Comparison of ENCODE assay signal across 19 cellular contexts in the genomic region with DNA sequence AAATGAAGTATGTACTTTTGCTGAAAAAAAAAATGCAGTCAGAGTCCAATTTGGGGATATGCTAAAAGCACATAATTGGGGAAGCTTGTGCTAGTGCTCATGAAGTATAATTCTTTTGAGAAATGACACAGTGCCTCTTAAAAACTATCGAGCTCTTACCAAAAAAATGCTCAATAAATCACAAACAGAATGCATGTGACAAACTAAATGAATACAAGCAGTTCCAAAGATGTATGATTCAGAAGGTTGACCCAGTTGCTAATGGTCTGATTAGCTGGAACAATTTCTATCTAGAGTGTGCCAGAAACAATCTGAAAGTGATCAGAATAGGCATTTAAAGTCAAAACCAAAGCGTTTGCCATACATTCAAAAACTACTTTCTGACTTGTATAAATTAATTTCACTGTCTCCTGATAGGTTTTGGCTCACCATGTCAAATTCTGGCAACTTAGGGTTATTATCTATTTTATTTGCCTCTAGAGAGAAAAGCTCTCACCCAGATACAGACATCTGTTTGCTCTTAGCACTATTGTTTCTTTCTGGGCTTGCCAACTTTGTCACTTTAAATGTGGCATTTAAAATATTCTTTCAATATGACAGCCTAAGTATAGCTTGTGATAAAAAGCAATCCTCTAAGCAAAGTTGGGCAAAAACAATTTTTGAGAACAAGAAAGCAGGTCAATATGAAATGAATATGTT.
A peak's percentile ranks its signal among the peaks of the same experiment; 100 is the strongest.
DNase-seq lines count a peak whose midpoint lies in the region; ATAC-seq and TF ChIP-seq lines count a peak whose summit lies in the region.
"Had no signal": no experiment of that assay in that cellular context is flagged by ENCODE, and none has a peak within 500 bp of the region (broad histone marks: within the 10 kb centered on the region; RNA-seq: fewer than 3 reads in every experiment).

No MANE protein-coding gene starts in this region.

- intact Hi-C loops in activated naive CD4-positive, alpha-beta T cell treated with anti-CD3 and anti-CD28 coated beads for 36 hours (cut with micrococcal nuclease), result loop anchor here (2.0 kb wide), 1 partner anchor 51 kb away; no protein-coding TSS in a partner anchor

- CTCF ChIA-PET in activated naive CD4-positive, alpha-beta T cell treated with anti-CD3 and anti-CD28 coated beads for 36 hours (lab: Charles Lee), result interaction anchor here (0.7 to 1.0 kb wide), 2 partner anchors 121 to 619 kb away, joined by 3 read pairs; no protein-coding TSS in a partner anchor
- CTCF ChIA-PET in HEK293T (lab: Yijun Ruan, JAX), result no interaction called here

- POLR2A ChIA-PET in HEK293T (lab: Yijun Ruan, JAX), result no interaction called here

- H3K27ac Mint-ChIP-seq in effector memory CD8-positive, alpha-beta T cell, result no peak overlapping the region
- no peak overlapping the region for H3K27ac Mint-ChIP-seq in activated naive CD4-positive, alpha-beta T cell treated with anti-CD3 and anti-CD28 coated beads for 36 hours
- H3K27ac Mint-ChIP-seq: activated CD4-positive, alpha-beta T cell treated with anti-CD3 and anti-CD28 coated beads, Interleukin-2, amount 10 ng/mL, durations not matched to agents 24 days and 14 days had no signal

- no peaks in the 10 kb centered on the region for H3K9me3 Mint-ChIP-seq in effector memory CD8-positive, alpha-beta T cell
- H3K9me3 Mint-ChIP-seq in activated naive CD4-positive, alpha-beta T cell treated with anti-CD3 and anti-CD28 coated beads for 36 hours, result no peaks in the 10 kb centered on the region

- DNase-seq in A172 (ENCODE audit: low spot score) (peak; percentile 57), CD1c-positive myeloid dendritic cell (ENCODE audit: extremely low spot score) (peak; percentile 16), amniotic epithelial cell (ENCODE audit: low read depth) (peak; percentile 27), left lobe of liver (ENCODE audit: low spot score) (no peak), HEK293T (ENCODE audit: extremely low spot score) (no peak)
- no peak for DNase-seq in effector memory CD8-positive, alpha-beta T cell
- no peak for DNase-seq in activated naive CD4-positive, alpha-beta T cell treated with anti-CD3 and anti-CD28 coated beads for 36 hours
- DNase-seq: activated CD4-positive, alpha-beta T cell treated with anti-CD3 and anti-CD28 coated beads, Interleukin-2, amount 10 ng/mL, durations not matched to agents 24 days and 14 days; activated CD8-positive, alpha-beta memory T cell treated with anti-CD3 and anti-CD28 coated beads, Interleukin-2, amount 50 U/mL, for 4 hours; activated gamma-delta T cell treated with Interleukin-2 at 50 U/mL for 16 hours; body of pancreas; Kasumi-1; kidney; midbrain; NCI-H1694; NCI-H226; stimulated activated CD4-positive, alpha-beta T cell treated with anti-CD3 and anti-CD28 coated beads, Interleukin-12 subunit alpha, Interleukin-12 subunit beta, amount 100 ng/mL, for 4 hours; SW 1271 had no signal

- H3K27me3 Mint-ChIP-seq in effector memory CD8-positive, alpha-beta T cell, result no peaks in the 10 kb centered on the region
- no peaks in the 10 kb centered on the region for H3K27me3 Mint-ChIP-seq in activated naive CD4-positive, alpha-beta T cell treated with anti-CD3 and anti-CD28 coated beads for 36 hours (ENCODE audit: low read depth)

- H3K4me3 Mint-ChIP-seq in effector memory CD8-positive, alpha-beta T cell, result no peak overlapping the region
- no peak overlapping the region for H3K4me3 Mint-ChIP-seq in activated naive CD4-positive, alpha-beta T cell treated with anti-CD3 and anti-CD28 coated beads for 36 hours
- H3K4me3 Mint-ChIP-seq: activated CD4-positive, alpha-beta T cell treated with anti-CD3 and anti-CD28 coated beads, Interleukin-2, amount 10 ng/mL, durations not matched to agents 24 days and 14 days had no signal

- no peaks in the 10 kb centered on the region for H3K36me3 Mint-ChIP-seq in effector memory CD8-positive, alpha-beta T cell (ENCODE audit: insufficient read depth)
- H3K36me3 Mint-ChIP-seq in activated naive CD4-positive, alpha-beta T cell treated with anti-CD3 and anti-CD28 coated beads for 36 hours (ENCODE audit: low read depth), result no peaks in the 10 kb centered on the region

- H3K4me1 Mint-ChIP-seq in effector memory CD8-positive, alpha-beta T cell (ENCODE audit: low read depth in 2 of 2), result peaks cover 2 to 7% of the 10 kb centered on the region in 2 donors
- peaks cover 14% of the 10 kb centered on the region for H3K4me1 Mint-ChIP-seq in activated naive CD4-positive, alpha-beta T cell treated with anti-CD3 and anti-CD28 coated beads for 36 hours (ENCODE audit: low read depth)

- peak; percentile 14 for ATAC-seq in left lobe of liver
- no peak for ATAC-seq in effector memory CD8-positive, alpha-beta T cell (replicated peaks)
- no peak for ATAC-seq in HG02759 (IDR thresholded peaks at IDR 0.05; ENCODE audit: unreplicated experiment)
- ATAC-seq: body of pancreas had no signal

TF ChIP-seq in HEK293T, 16 proteins besides CTCF, POLR2A, EP300 and RAD21:
- no peak for TF ChIP-seq FOXK2 (IDR thresholded peaks at IDR 0.05)
- no peak for TF ChIP-seq FOXM1 (IDR thresholded peaks at IDR 0.05; ENCODE audit: borderline replicate concordance)
- TF ChIP-seq NFRKB (IDR thresholded peaks at IDR 0.05), result no peak
- TF ChIP-seq FOXA1 (IDR thresholded peaks at IDR 0.05), result no peak
- TF ChIP-seq SP1 (IDR thresholded peaks at IDR 0.05), result no peak
- no peak for TF ChIP-seq CTBP1 (IDR thresholded peaks at IDR 0.05; ENCODE audit: borderline replicate concordance)
- no peak for TF ChIP-seq ZNF384 (IDR thresholded peaks at IDR 0.05)
- TF ChIP-seq HDGF (IDR thresholded peaks at IDR 0.05; ENCODE audit: borderline replicate concordance), result no peak
- no peak for TF ChIP-seq BHLHE40 (IDR thresholded peaks at IDR 0.05; ENCODE audit: borderline replicate concordance)
- no peak for TF ChIP-seq SUZ12 (IDR thresholded peaks at IDR 0.05)
- TF ChIP-seq, protein P1, sequence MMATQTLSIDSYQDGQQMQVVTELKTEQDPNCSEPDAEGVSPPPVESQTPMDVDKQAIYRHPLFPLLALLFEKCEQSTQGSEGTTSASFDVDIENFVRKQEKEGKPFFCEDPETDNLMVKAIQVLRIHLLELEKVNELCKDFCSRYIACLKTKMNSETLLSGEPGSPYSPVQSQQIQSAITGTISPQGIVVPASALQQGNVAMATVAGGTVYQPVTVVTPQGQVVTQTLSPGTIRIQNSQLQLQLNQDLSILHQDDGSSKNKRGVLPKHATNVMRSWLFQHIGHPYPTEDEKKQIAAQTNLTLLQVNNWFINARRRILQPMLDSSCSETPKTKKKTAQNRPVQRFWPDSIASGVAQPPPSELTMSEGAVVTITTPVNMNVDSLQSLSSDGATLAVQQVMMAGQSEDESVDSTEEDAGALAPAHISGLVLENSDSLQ (IDR thresholded peaks at IDR 0.05), result no peak
- TF ChIP-seq TARDBP (IDR thresholded peaks at IDR 0.05), result no peak

Comparison
In these comparisons a context has a peak if more than half of its experiments do, and no peak if none do; other contexts are left out.
1. DNase-seq: peak in A172 (single experiment), CD1c-positive myeloid dendritic cell (single experiment) and amniotic epithelial cell (single experiment); none in left lobe of liver (single experiment), effector memory CD8-positive, alpha-beta T cell (0 of 3), activated naive CD4-positive, alpha-beta T cell treated with anti-CD3 and anti-CD28 coated beads for 36 hours (single experiment) and HEK293T (single experiment).